In the genomic region with DNA sequence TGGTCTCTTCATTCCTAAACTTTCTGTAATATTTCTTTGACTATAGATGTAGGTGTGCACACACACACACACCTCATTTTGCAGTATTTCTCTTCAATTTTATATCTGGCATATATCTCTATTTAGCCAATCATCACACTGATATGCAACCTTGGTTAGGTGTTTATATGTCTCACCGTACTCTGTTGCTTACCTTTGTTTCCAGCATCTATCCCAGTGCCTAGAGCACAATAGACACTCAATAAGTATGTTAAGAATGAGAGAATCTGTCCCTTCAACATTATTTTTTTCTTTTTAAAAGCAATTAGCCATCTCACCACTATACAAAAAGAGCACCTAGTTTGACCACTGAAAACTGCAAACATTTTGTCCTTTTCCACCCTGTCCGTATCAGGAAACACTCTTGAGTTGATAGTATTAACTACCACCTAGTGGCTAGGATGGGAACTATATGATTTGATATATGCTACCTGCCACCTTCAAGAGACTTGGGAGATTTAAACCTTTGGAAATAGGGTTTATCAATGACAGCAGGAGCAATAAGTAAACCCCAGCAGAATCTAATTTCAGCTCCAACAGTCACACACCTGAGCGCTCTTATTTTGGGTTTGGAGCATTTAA, we compare ENCODE assay signal across 8 cellular contexts. TPM values are rescaled to one million over a fixed set of nuclear protein-coding genes. Genes with fewer than 3 reads are reported as not detected.
DNase-seq lines count a peak whose midpoint lies in the region; ATAC-seq and TF ChIP-seq lines count a peak whose summit lies in the region.

No MANE protein-coding gene starts in this region.

- no peak overlapping the region for H3K4me3 ChIP-seq in choroid plexus epithelial cell (ENCODE audit: low read depth, low read length)
- no peak overlapping the region for H3K4me3 ChIP-seq in neuronal stem cell (ENCODE audit: low read length in 2 of 2)

- DNase-seq in EH (ENCODE audit: low read depth) (peak; percentile 48), LHCN-M2 (ENCODE audit: low read depth) (peak; percentile 45), choroid plexus epithelial cell (ENCODE audit: low read depth) (peak; percentile 79), neuronal stem cell (ENCODE audit: low spot score) (peak; percentile 15), DMS79 treated with DMSO at 0.1 percent for 48 hours (lab: John Stamatoyannopoulos, UW) (no peak)
- no peak for DNase-seq in effector CD8-positive, alpha-beta T cell (lab: John Stamatoyannopoulos, UW)
- DNase-seq in stimulated activated naive CD8-positive, alpha-beta T cell treated with anti-CD3 and anti-CD28 coated beads, Interleukin-15, Interleukin-2, amounts not matched to agents 100 U/mL and 50 U/mL, for 24 hours: no peak

- no peak overlapping the region for H2BK15ac ChIP-seq in neuronal stem cell (ENCODE audit: low read length)

- no peak overlapping the region for H3K4me2 ChIP-seq in neuronal stem cell (ENCODE audit: insufficient read depth, low read length, poor library complexity, severe bottlenecking)

- H2AFZ ChIP-seq in neuronal stem cell (ENCODE audit: low read length): no peak overlapping the region

- no peak overlapping the region for H4K91ac ChIP-seq in neuronal stem cell (ENCODE audit: low read depth, low read length, poor library complexity)

- H3K36me3 ChIP-seq in neuronal stem cell (replicated peaks in 1 of 2; ENCODE audit: control insufficient read depth in 2 of 2, insufficient read depth in 2 of 2, low read length in 2 of 2): no peaks in the 10 kb centered on the region

- peak; percentile 64 for TF ChIP-seq CTCF in choroid plexus epithelial cell (conservative IDR thresholded peaks at IDR 0.05; ENCODE audit: low read depth, low read length)

- no peak overlapping the region for H3K9ac ChIP-seq in neuronal stem cell (ENCODE audit: low read depth, low read length, poor library complexity)

- no peak overlapping the region for H3K27ac ChIP-seq in neuronal stem cell (replicated peaks; ENCODE audit: low read length)

- WGBS in neuronal stem cell (ENCODE audit: extremely low coverage in 2 of 2, insufficient read length in 2 of 2, insufficient replicate concordance in 1 of 2), 2 donors: no CpG with 5 or more reads among the region's 3 CpGs

- no peak overlapping the region for H2BK12ac ChIP-seq in neuronal stem cell (ENCODE audit: low read length)

- peak; percentile 67 for ATAC-seq in GM21390 (IDR thresholded peaks at IDR 0.05; ENCODE audit: unreplicated experiment)
- ATAC-seq in stimulated activated naive CD8-positive, alpha-beta T cell treated with anti-CD3 and anti-CD28 coated beads, Interleukin-15, Interleukin-2, amounts not matched to agents 100 U/mL and 50 U/mL, for 24 hours: no peak

- H2AK5ac ChIP-seq in neuronal stem cell (ENCODE audit: low read depth, low read length): no peak overlapping the region

- no peaks in the 10 kb centered on the region for H3K27me3 ChIP-seq in neuronal stem cell (ENCODE audit: control insufficient read depth in 3 of 3, insufficient read depth in 3 of 3, low read depth in 1 of 3, low read length in 3 of 3)

- H4K8ac ChIP-seq in neuronal stem cell (ENCODE audit: low read depth, low read length): no peak overlapping the region

- H2BK5ac ChIP-seq in neuronal stem cell (ENCODE audit: low read length): no peak overlapping the region

- H3K14ac ChIP-seq in neuronal stem cell (ENCODE audit: low read length): no peak overlapping the region

- no peak overlapping the region for H2BK120ac ChIP-seq in neuronal stem cell (ENCODE audit: low read depth, low read length)

- H3K9me3 ChIP-seq in neuronal stem cell (replicated peaks in 1 of 2; ENCODE audit: control insufficient read depth in 2 of 2, insufficient read depth in 1 of 2, low read depth in 1 of 2, low read length in 2 of 2): no peaks in the 10 kb centered on the region

- H3K4ac ChIP-seq in neuronal stem cell (ENCODE audit: low read length): no peak overlapping the region

- H3K23ac ChIP-seq in neuronal stem cell (ENCODE audit: low read depth, low read length, poor library complexity): no peak overlapping the region

- no peaks in the 10 kb centered on the region for H3K79me1 ChIP-seq in neuronal stem cell (ENCODE audit: low read depth, low read length)

- H3K18ac ChIP-seq in neuronal stem cell (ENCODE audit: low read length): no peak overlapping the region

- H3K4me1 ChIP-seq in neuronal stem cell (ENCODE audit: control insufficient read depth in 2 of 2, insufficient read depth in 1 of 2, low read depth in 1 of 2, low read length in 2 of 2): no peaks in the 10 kb centered on the region

RNA-seq across cellular contexts. Expression of gene RSPO3, which starts 48.7 kb away (rescaled TPM):
- total RNA-seq in LHCN-M2 (2014; rRNA removed): not detected in 2 replicates
- polyA plus RNA-seq in LHCN-M2 (2012): 0.09 TPM
- polyA plus RNA-seq in neuronal stem cell (2013, experiment 1 of 2): 0.03 TPM
- polyA plus RNA-seq in neuronal stem cell (2013, experiment 2 of 2): 0.03 TPM

Comparison
In these comparisons a context has a peak if more than half of its experiments do, and no peak if none do; other contexts are left out.
1. DNase-seq: peak in EH (single experiment), LHCN-M2 (single experiment), choroid plexus epithelial cell (single experiment) and neuronal stem cell (single experiment); none in DMS79 treated with DMSO at 0.1 percent for 48 hours (single experiment), effector CD8-positive, alpha-beta T cell (single experiment) and stimulated activated naive CD8-positive, alpha-beta T cell treated with anti-CD3 and anti-CD28 coated beads, Interleukin-15, Interleukin-2, amounts not matched to agents 100 U/mL and 50 U/mL, for 24 hours (single experiment).